Comparison of ENCODE assay signal across 27 cellular contexts in the genomic region with DNA sequence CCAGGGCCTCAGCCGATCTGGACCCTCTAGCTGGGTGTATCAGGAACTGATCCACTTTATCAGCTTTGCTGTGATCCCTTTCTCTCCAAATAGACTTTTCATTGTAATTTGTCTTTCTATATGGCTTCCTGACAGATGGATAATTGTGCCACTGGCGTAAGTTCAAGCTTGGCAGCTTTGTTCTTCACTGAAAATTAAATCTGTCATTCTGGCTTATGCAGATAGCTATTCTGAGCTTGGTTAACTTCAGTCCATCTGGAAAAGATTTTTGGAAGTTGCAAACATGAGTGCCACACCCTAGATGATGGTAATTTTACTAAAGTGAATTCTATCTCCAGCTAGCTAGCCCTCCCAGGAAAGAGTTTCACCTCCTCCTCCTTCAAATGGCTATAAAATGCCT. TPM values are rescaled to one million over a fixed set of nuclear protein-coding genes. Genes with fewer than 3 reads are reported as not detected.
"Had no signal": no experiment of that assay in that cellular context is flagged by ENCODE, and none has a peak within 500 bp of the region (broad histone marks: within the 10 kb centered on the region; RNA-seq: fewer than 3 reads in every experiment).

No MANE protein-coding gene starts in this region.

- DNase-seq: activated B cell treated with CpG ODN at 0.5 μM for 24 hours; activated CD4-positive, alpha-beta T cell treated with anti-CD3 and anti-CD28 coated beads for 36 hours; activated CD4-positive, alpha-beta T cell treated with anti-CD3 and anti-CD28 coated beads, Interleukin-2, amount 50 U/mL, for 4 hours; activated CD8-positive, alpha-beta memory T cell treated with anti-CD3 and anti-CD28 coated beads for 24 hours; activated CD8-positive, alpha-beta memory T cell treated with anti-CD3 and anti-CD28 coated beads, Interleukin-2, amount 50 U/mL, for 4 hours; activated T-cell treated with anti-CD3 and anti-CD28 coated beads, Interleukin-2, amount 50 U/mL, for 24 hours; adrenal gland; brain microvascular endothelial cell; effector memory CD4-positive, alpha-beta T cell; foreskin melanocyte; glutamatergic neuron; immature natural killer cell; kidney glomerular epithelial cell; left lung; stimulated activated CD4-positive, alpha-beta T cell treated with anti-CD3 and anti-CD28 coated beads, Interleukin-2, amount 100 ng/mL, for 48 hours; stimulated activated naive CD8-positive, alpha-beta T cell treated with anti-CD3 and anti-CD28 coated beads, Interleukin-15, Interleukin-2, amounts not matched to agents 100 U/mL and 50 U/mL, for 24 hours; thyroid gland had no signal

- ATAC-seq: activated CD4-positive, alpha-beta T cell treated with anti-CD3 and anti-CD28 coated beads for 36 hours; activated T-helper 17 cell treated with anti-CD3 and anti-CD28 coated beads, Interleukin-2, amount 50 U/mL, for 72 hours; left lung; natural killer cell treated with Interleukin-12 subunit alpha and Interleukin-12 subunit beta and Interleukin-15 and Interleukin-18, amount 100 ng/mL, for 72 hours; stimulated activated naive CD8-positive, alpha-beta T cell treated with anti-CD3 and anti-CD28 coated beads, Interleukin-15, Interleukin-2, amounts not matched to agents 100 U/mL and 50 U/mL, for 24 hours had no signal

RNA-seq across cellular contexts. Expression of gene OR5A2, which starts 8.1 kb away (rescaled TPM):
- total RNA-seq: activated B cell treated with CpG ODN at 0.5 μM for 24 hours; activated CD4-positive, alpha-beta T cell treated with anti-CD3 and anti-CD28 coated beads for 36 hours; activated T-helper 17 cell treated with anti-CD3 and anti-CD28 coated beads, Interleukin-2, amount 50 U/mL, for 72 hours; adrenal gland; ascending aorta; dermis microvascular lymphatic vessel endothelial cell; hepatocyte; left lung; lung; natural killer cell treated with Interleukin-12 subunit alpha and Interleukin-12 subunit beta and Interleukin-15 and Interleukin-18, amount 100 ng/mL, for 72 hours; osteocyte; prostate gland; subcutaneous adipose tissue; thyroid gland; ureter had no signal

RNA-seq across cellular contexts. Expression of gene OR5A1, which starts 18.1 kb away (rescaled TPM):
- total RNA-seq: activated B cell treated with CpG ODN at 0.5 μM for 24 hours; activated CD4-positive, alpha-beta T cell treated with anti-CD3 and anti-CD28 coated beads for 36 hours; activated T-helper 17 cell treated with anti-CD3 and anti-CD28 coated beads, Interleukin-2, amount 50 U/mL, for 72 hours; adrenal gland; ascending aorta; dermis microvascular lymphatic vessel endothelial cell; hepatocyte; left lung; lung; natural killer cell treated with Interleukin-12 subunit alpha and Interleukin-12 subunit beta and Interleukin-15 and Interleukin-18, amount 100 ng/mL, for 72 hours; osteocyte; subcutaneous adipose tissue; ureter had no signal

RNA-seq across cellular contexts. Expression of gene OR4D6, which starts 38.6 kb away (rescaled TPM):
- total RNA-seq: activated B cell treated with CpG ODN at 0.5 μM for 24 hours; activated CD4-positive, alpha-beta T cell treated with anti-CD3 and anti-CD28 coated beads for 36 hours; activated T-helper 17 cell treated with anti-CD3 and anti-CD28 coated beads, Interleukin-2, amount 50 U/mL, for 72 hours; adrenal gland; ascending aorta; dermis microvascular lymphatic vessel endothelial cell; hepatocyte; left lung; lung; natural killer cell treated with Interleukin-12 subunit alpha and Interleukin-12 subunit beta and Interleukin-15 and Interleukin-18, amount 100 ng/mL, for 72 hours; osteocyte; prostate gland; subcutaneous adipose tissue; thyroid gland; ureter had no signal

RNA-seq across cellular contexts. Expression of gene OR4D10, which starts 55.0 kb away (rescaled TPM):
- total RNA-seq: activated B cell treated with CpG ODN at 0.5 μM for 24 hours; activated CD4-positive, alpha-beta T cell treated with anti-CD3 and anti-CD28 coated beads for 36 hours; activated T-helper 17 cell treated with anti-CD3 and anti-CD28 coated beads, Interleukin-2, amount 50 U/mL, for 72 hours; adrenal gland; ascending aorta; dermis microvascular lymphatic vessel endothelial cell; hepatocyte; left lung; lung; natural killer cell treated with Interleukin-12 subunit alpha and Interleukin-12 subunit beta and Interleukin-15 and Interleukin-18, amount 100 ng/mL, for 72 hours; osteocyte; prostate gland; subcutaneous adipose tissue; thyroid gland; ureter had no signal

RNA-seq across cellular contexts. Expression of gene OR5AN1, which starts 59.5 kb away (rescaled TPM):
- total RNA-seq: activated B cell treated with CpG ODN at 0.5 μM for 24 hours; activated CD4-positive, alpha-beta T cell treated with anti-CD3 and anti-CD28 coated beads for 36 hours; activated T-helper 17 cell treated with anti-CD3 and anti-CD28 coated beads, Interleukin-2, amount 50 U/mL, for 72 hours; adrenal gland; ascending aorta; dermis microvascular lymphatic vessel endothelial cell; hepatocyte; left lung; natural killer cell treated with Interleukin-12 subunit alpha and Interleukin-12 subunit beta and Interleukin-15 and Interleukin-18, amount 100 ng/mL, for 72 hours; osteocyte; prostate gland; thyroid gland; ureter had no signal
